ENCODE assay signal across 1 cellular context in the genomic region with DNA sequence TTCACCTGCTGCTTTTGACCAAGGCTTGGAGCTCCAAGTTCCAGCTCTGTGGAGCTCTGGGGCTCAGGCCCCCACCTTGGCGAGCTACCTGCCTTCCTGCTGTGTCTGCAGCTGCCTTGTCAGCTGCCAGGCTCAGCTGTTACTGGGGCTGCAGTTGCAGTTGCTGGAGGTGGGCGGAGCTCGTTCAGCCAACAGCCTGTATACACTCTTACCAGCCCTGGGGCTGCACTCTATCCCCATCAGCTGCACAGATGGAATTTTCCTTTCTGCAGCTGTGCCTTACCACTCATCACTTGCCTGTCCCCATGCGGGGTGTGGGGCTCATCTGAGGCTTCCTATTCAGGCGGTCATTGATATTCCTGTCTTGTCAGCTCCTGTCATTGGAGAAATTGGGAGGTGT.
TF ChIP-seq lines count a peak whose summit lies in the region.

No MANE protein-coding gene starts in this region.

TF ChIP-seq in HEK293, 187 proteins besides CTCF, POLR2A, EP300 and RAD21 (continued from another document):
- TF ChIP-seq PRDM10 (tag by site-specific recombination; IDR thresholded peaks at IDR 0.05) (peak; percentile 79), ZNF341 (tag by site-specific recombination; IDR thresholded peaks at IDR 0.05; ENCODE audit: low read depth) (peak; percentile 60), ZBTB44 (tag by site-specific recombination; IDR thresholded peaks at IDR 0.05) (peak; percentile 93)
- TF ChIP-seq, protein P1, sequence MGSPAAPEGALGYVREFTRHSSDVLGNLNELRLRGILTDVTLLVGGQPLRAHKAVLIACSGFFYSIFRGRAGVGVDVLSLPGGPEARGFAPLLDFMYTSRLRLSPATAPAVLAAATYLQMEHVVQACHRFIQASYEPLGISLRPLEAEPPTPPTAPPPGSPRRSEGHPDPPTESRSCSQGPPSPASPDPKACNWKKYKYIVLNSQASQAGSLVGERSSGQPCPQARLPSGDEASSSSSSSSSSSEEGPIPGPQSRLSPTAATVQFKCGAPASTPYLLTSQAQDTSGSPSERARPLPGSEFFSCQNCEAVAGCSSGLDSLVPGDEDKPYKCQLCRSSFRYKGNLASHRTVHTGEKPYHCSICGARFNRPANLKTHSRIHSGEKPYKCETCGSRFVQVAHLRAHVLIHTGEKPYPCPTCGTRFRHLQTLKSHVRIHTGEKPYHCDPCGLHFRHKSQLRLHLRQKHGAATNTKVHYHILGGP (tag by site-specific recombination; IDR thresholded peaks at IDR 0.05) = no peak
